8 cellular contexts compared by ENCODE assay signal in the genomic region with DNA sequence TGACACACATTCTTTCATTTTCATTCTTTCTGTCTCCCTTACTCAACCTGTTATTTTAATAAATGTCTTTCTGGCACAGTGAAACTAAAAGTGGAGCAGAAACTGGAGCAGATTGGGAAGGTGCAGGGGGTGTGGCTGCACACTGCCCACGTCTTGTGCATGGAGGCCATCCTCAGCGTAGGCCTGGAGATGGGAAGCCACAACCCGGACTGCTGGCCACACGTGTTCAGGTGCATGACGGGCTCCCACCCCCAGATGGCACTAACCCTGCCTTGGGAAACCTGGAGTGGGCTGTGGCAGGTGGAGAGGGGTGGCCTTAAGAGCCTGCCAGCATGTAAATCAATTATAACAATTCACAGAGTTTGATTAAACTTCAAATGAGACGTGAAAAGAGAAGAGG.
A peak's percentile ranks its signal among the peaks of the same experiment; 100 is the strongest.
DNase-seq lines count a peak whose midpoint lies in the region; ATAC-seq, FAIRE-seq and TF ChIP-seq lines count a peak whose summit lies in the region.

No MANE protein-coding gene starts in this region.

- no peak overlapping the region for H3K4me3 Mint-ChIP-seq in effector memory CD8-positive, alpha-beta T cell

- no peak for TF ChIP-seq EP300 in Ishikawa (IDR thresholded peaks at IDR 0.05; ENCODE audit: borderline replicate concordance)

- no peaks in the 10 kb centered on the region for H3K9me3 ChIP-seq in pancreas

- H3K36me3 ChIP-seq in pancreas, result peaks cover 0 to 35% (median 0%) of the 10 kb centered on the region in 3 donors

- peaks cover 12 to 25% of the 10 kb centered on the region in 2 donors for H3K27me3 Mint-ChIP-seq in effector memory CD8-positive, alpha-beta T cell

- intact Hi-C loops in pancreas (cut with DNase I), result loop anchor here in 2 of 3 donors (5.0 kb wide), 2 partner anchors 172 to 177 kb away; no protein-coding TSS in a partner anchor

- TF ChIP-seq RAD21 in Ishikawa (IDR thresholded peaks at IDR 0.05; ENCODE audit: low read depth), result peak; percentile 18; the same call in 1 of the 2 replicates

- peaks cover 0 to 6% of the 10 kb centered on the region in 2 donors for H3K4me1 Mint-ChIP-seq in effector memory CD8-positive, alpha-beta T cell (ENCODE audit: low read depth in 2 of 2)

- no peak overlapping the region for H3K27ac Mint-ChIP-seq in effector memory CD8-positive, alpha-beta T cell

- peak in 3 of 4 donors; percentile 52 to 62 (median 52) for ATAC-seq in pancreas
- no peak for ATAC-seq in effector memory CD8-positive, alpha-beta T cell (replicated peaks)

- WGBS in pancreas, 2 donors, result 45 to 46% methylated on average over 6 of the region's 6 CpGs

- H3K36me3 Mint-ChIP-seq in effector memory CD8-positive, alpha-beta T cell (ENCODE audit: insufficient read depth), result no peaks in the 10 kb centered on the region

- H3K4me1 ChIP-seq in pancreas, result no peaks in the 10 kb centered on the region

- H3K27ac ChIP-seq in pancreas, result no peak overlapping the region

- DNase-seq in NCI-H2171 treated with DMSO at 0.1 percent for 48 hours (lab: John Stamatoyannopoulos, UW) (peak; percentile 28), NCI-H2171 (lab: John Stamatoyannopoulos, UW) (no peak), astrocyte of the cerebellum (ENCODE audit: low read depth) (no peak), pancreas (peak in 1 of 6 donors; percentile 24), NCI-H1694 (lab: John Stamatoyannopoulos, UW) (no peak), ecto neural progenitor cell (ENCODE audit: low spot score) (no peak)
- no peak for DNase-seq in effector memory CD8-positive, alpha-beta T cell

- no peaks in the 10 kb centered on the region for H3K27me3 ChIP-seq in pancreas

- in situ Hi-C loops in astrocyte of the cerebellum (cut with HindIII; ENCODE audit: low sequenced_read_pairs), result no loop called here

- TF ChIP-seq CTCF in astrocyte of the cerebellum (IDR thresholded peaks at IDR 0.05; ENCODE audit: low read depth, low read length, missing control alignments) (peak; percentile 37), pancreas (IDR thresholded peaks at IDR 0.05) (peak in 1 of 4 donors; percentile 14)

- no peak overlapping the region for H3K4me3 ChIP-seq in astrocyte of the cerebellum (ENCODE audit: low read depth, low read length)
- H3K4me3 ChIP-seq in pancreas, result no peak overlapping the region

- FAIRE-seq in pancreas (lab: Jason Lieb, UNC), result no peak

- H3K9me3 Mint-ChIP-seq in effector memory CD8-positive, alpha-beta T cell, result no peaks in the 10 kb centered on the region

TF ChIP-seq in Ishikawa, 13 proteins besides CTCF, POLR2A, EP300 and RAD21:
- TF ChIP-seq TAF1 (IDR thresholded peaks at IDR 0.05; ENCODE audit: low read depth) (no peak), NFIC (IDR thresholded peaks at IDR 0.05) (no peak), FOXM1 (IDR thresholded peaks at IDR 0.05; ENCODE audit: borderline replicate concordance, low read depth) (no peak), REST (IDR thresholded peaks at IDR 0.05; ENCODE audit: low read depth) (no peak), ZBTB7A (IDR thresholded peaks at IDR 0.05; ENCODE audit: low read depth) (no peak), TCF12 (IDR thresholded peaks at IDR 0.05; ENCODE audit: low read depth) (no peak), USF1 (IDR thresholded peaks at IDR 0.05) (no peak), YY1 (IDR thresholded peaks at IDR 0.05; ENCODE audit: low read depth) (no peak), MAX (IDR thresholded peaks at IDR 0.05) (no peak)
